In genomic region chr1:29180497-29181412, GRCh38 we compare ENCODE assay signal across 8 cellular contexts. TPM values are rescaled to one million over a fixed set of nuclear protein-coding genes. Genes with fewer than 3 reads are reported as not detected.
DNase-seq lines count a peak whose midpoint lies in the region; ATAC-seq, FAIRE-seq and TF ChIP-seq lines count a peak whose summit lies in the region.

No MANE protein-coding gene starts in this region.

- H3K27me3 ChIP-seq in OCI-LY1 (ENCODE audit: insufficient read depth, low read length) = no peaks in the 10 kb centered on the region
- H3K27me3 ChIP-seq in bronchial epithelial cell (ENCODE audit: control insufficient read depth, insufficient read depth, low read length) = no peaks in the 10 kb centered on the region
- no peaks in the 10 kb centered on the region for H3K27me3 ChIP-seq in transverse colon

- peak overlapping the region; percentile 100 for H3K9ac ChIP-seq in OCI-LY1 (ENCODE audit: low read length)

- no peak for FAIRE-seq in bronchial epithelial cell (lab: Jason Lieb, UNC)

- H3K4me2 ChIP-seq in OCI-LY1 (ENCODE audit: low read length) = peak overlapping the region; percentile 100

- 1% methylated on average over 27 of the region's 32 CpGs for WGBS in lower leg skin, 2 donors
- WGBS in transverse colon (ENCODE audit: low coverage in 1 of 2), 2 donors = 0% methylated on average over 9 to 32 of the region's 32 CpGs

- H4K20me1 ChIP-seq in OCI-LY1 (ENCODE audit: insufficient read depth, low read length) = peaks cover 7% of the 10 kb centered on the region

- DNase-seq in 8988T (peak; percentile 19), bronchial epithelial cell (ENCODE audit: low read depth) (peak; percentile 30), lower leg skin (ENCODE audit: low spot score in 2 of 2) (no peak), transverse colon (no peak), HuH-7.5 (ENCODE audit: low spot score) (no peak), dermis blood vessel endothelial cell (no peak)

- no peak for TF ChIP-seq CTCF in OCI-LY1 (IDR thresholded peaks at IDR 0.05; ENCODE audit: low read length)
- TF ChIP-seq CTCF in bronchial epithelial cell (IDR thresholded peaks at IDR 0.05; ENCODE audit: insufficient read depth, low read length, severe bottlenecking) = no peak
- no peak for TF ChIP-seq CTCF in lower leg skin (IDR thresholded peaks at IDR 0.05)
- no peak for TF ChIP-seq CTCF in transverse colon (IDR thresholded peaks at IDR 0.05)

- ATAC-seq in GM18502 (IDR thresholded peaks at IDR 0.05; ENCODE audit: poor library complexity, unreplicated experiment) = peak; percentile 4

- H3K9me3 ChIP-seq in OCI-LY1 (ENCODE audit: low read length) (no peaks in the 10 kb centered on the region), transverse colon (no peaks in the 10 kb centered on the region)

- no peak overlapping the region for H2AFZ ChIP-seq in OCI-LY1 (ENCODE audit: low read length)

- intact Hi-C loops in lower leg skin (cut with DNase I; ENCODE audit: low total_unique reads) (no loop called here), transverse colon (cut with DNase I; ENCODE audit: low total_unique reads) (loop anchor here (5.0 kb wide), 1 partner anchor 58 kb away; the partner anchor contains the start of gene TMEM200B)

- no peaks in the 10 kb centered on the region for H3F3A ChIP-seq in OCI-LY1 (ENCODE audit: insufficient read depth, low read length)

- H3K4me3 ChIP-seq in OCI-LY1 (ENCODE audit: low read depth, low read length, poor library complexity, severe bottlenecking) (peak overlapping the region; percentile 96), bronchial epithelial cell (ENCODE audit: low read depth, low read length) (peak overlapping the region; percentile 97), lower leg skin (ENCODE audit: low read depth, poor library complexity, severe bottlenecking) (peak overlapping the region; percentile 95), transverse colon (peak overlapping the region; percentile 91 to 99 (median 95))

- peaks cover 58% of the 10 kb centered on the region for H3K79me2 ChIP-seq in OCI-LY1 (ENCODE audit: insufficient read depth, low read length)

- TF ChIP-seq EP300 in transverse colon (IDR thresholded peaks at IDR 0.05; ENCODE audit: low read depth) = no peak

- peaks cover 56% of the 10 kb centered on the region for H3K36me3 ChIP-seq in OCI-LY1 (ENCODE audit: insufficient read depth, low read length)
- H3K36me3 ChIP-seq in bronchial epithelial cell (ENCODE audit: control insufficient read depth, insufficient read depth, low read length) = peaks cover 3% of the 10 kb centered on the region
- peaks cover 0 to 6% (median 0%) of the 10 kb centered on the region in 4 donors for H3K36me3 ChIP-seq in transverse colon

- TF ChIP-seq POLR2A in lower leg skin (IDR thresholded peaks at IDR 0.05) = no peak
- no peak for TF ChIP-seq POLR2A in transverse colon (IDR thresholded peaks at IDR 0.05)

- H3K4me1 ChIP-seq in OCI-LY1 (ENCODE audit: insufficient read depth, low read length, severe bottlenecking) (peaks cover 42% of the 10 kb centered on the region), transverse colon (peaks cover 28 to 63% (median 45%) of the 10 kb centered on the region in 4 donors)

- in situ Hi-C loops in transverse colon (cut with MboI; ENCODE audit: low pct_ligation_motif_present in 1 of 4, low pct_unique_long_range_greater_than_20kb in 1 of 4, low sequenced_read_pairs in 3 of 4) = no loop called here

- no peaks in the 10 kb centered on the region for H3K9me2 ChIP-seq in OCI-LY1 (ENCODE audit: low read depth, low read length)

- H3K27ac ChIP-seq in OCI-LY1 (ENCODE audit: low read depth, low read length, poor library complexity, severe bottlenecking) = peak overlapping the region; percentile 80
- peak overlapping the region; percentile 99 to 100 (median 100) for H3K27ac ChIP-seq in transverse colon

RNA-seq across cellular contexts. Expression of gene SRSF4, which starts 0.9 kb away (rescaled TPM):
- total RNA-seq in bronchial epithelial cell (34.5 and 40.1 TPM in 2 replicates), lower leg skin (10 to 100 TPM; 47.3 to 89.4 (median 58.5) TPM), transverse colon (10 to 100 TPM; 67.3 to 98.0 (median 72.4) TPM), dermis blood vessel endothelial cell (47.2 and 52.9 TPM in 2 replicates)

RNA-seq across cellular contexts. Expression of gene MECR, which starts 50.0 kb away (rescaled TPM):
- total RNA-seq in bronchial epithelial cell (28.2 TPM in 2 replicates), lower leg skin (10 to 100 TPM; 23.2 to 28.3 (median 25.3) TPM), transverse colon (10 to 100 TPM in 2 of 4 donors, 1 to 10 TPM in 1, not detected in 1; 5.2 to 16.0 (median 12.2) TPM), dermis blood vessel endothelial cell (10.6 and 18.4 TPM in 2 replicates)

RNA-seq across cellular contexts. Expression of gene PTPRU, which starts 55.6 kb away (rescaled TPM):
- total RNA-seq in bronchial epithelial cell (40.8 and 53.2 TPM in 2 replicates), lower leg skin (10 to 100 TPM; 15.9 to 56.3 (median 30.6) TPM), transverse colon (1 to 10 TPM; 5.6 to 9.7 (median 7.4) TPM), dermis blood vessel endothelial cell (2.1 and 2.4 TPM in 2 replicates)

RNA-seq across cellular contexts. Expression of gene TMEM200B, which starts 57.1 kb away (rescaled TPM):
- total RNA-seq in bronchial epithelial cell (0.77 and 1.1 TPM in 2 replicates), lower leg skin (1 to 10 TPM; 2.1 to 7.7 (median 4.5) TPM), transverse colon (1 to 10 TPM; 1.6 to 7.5 (median 4.2) TPM), dermis blood vessel endothelial cell (0.28 and 0.34 TPM in 2 replicates)

Comparison
In these comparisons a context has a peak if more than half of its experiments do, and no peak if none do; other contexts are left out.
1. DNase-seq: peak in 8988T (single experiment) and bronchial epithelial cell (single experiment); none in lower leg skin (0 of 2), transverse colon (single experiment), HuH-7.5 (single experiment) and dermis blood vessel endothelial cell (single experiment).
2. Peak in every context shown above with its lines, with median percentiles within 50 percentile points of each other: H3K4me3 ChIP-seq.